19 cellular contexts compared by ENCODE assay signal in the genomic region with DNA sequence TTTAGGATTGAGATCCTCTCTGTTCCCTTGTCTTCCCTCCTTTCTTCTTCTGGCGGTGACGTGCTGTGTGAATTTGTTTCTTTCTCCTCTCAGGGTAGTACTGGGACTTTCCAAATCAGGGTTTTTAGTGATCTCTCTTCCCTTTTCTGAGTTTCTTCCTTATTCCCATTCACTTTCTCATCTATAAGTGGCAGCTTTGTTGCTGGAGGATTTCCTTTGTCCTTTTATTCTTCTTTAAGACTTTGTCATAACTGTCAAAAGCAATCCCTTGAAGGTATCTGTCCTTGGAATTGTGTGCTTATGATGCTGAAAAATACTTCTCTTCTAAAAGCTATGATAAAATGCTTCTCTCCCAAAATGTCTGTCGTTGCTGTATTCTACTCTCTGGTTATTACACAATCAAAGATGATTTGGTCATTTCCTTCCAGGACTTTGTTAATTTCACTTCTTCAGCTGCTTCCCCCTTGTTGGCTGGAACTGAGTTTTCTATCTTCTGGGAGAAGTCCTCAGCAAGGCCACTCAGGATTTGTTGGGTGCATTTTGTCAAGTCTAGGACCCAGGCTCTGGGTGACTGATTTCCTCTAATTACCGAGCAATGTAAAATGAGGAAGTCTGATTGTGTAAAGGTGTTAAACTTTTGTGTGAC. TPM values are rescaled to one million over a fixed set of nuclear protein-coding genes. Genes with fewer than 3 reads are reported as not detected.
DNase-seq lines count a peak whose midpoint lies in the region; ATAC-seq lines count a peak whose summit lies in the region.
"Had no signal": no experiment of that assay in that cellular context is flagged by ENCODE, and none has a peak within 500 bp of the region (broad histone marks: within the 10 kb centered on the region; RNA-seq: fewer than 3 reads in every experiment).

No MANE protein-coding gene starts in this region.

- no peaks in the 10 kb centered on the region for H3K36me3 Mint-ChIP-seq in activated naive CD8-positive, alpha-beta T cell treated with anti-CD3 and anti-CD28 coated beads for 36 hours
- no peaks in the 10 kb centered on the region for H3K36me3 Mint-ChIP-seq in naive B cell
- no peaks in the 10 kb centered on the region for H3K36me3 Mint-ChIP-seq in CD8-positive, alpha-beta memory T cell
- H3K36me3 Mint-ChIP-seq: activated naive CD4-positive, alpha-beta T cell treated with anti-CD3 and anti-CD28 coated beads, Interleukin-2, amount 10 ng/mL, durations not matched to agents 7 days and 5 days had no signal

- H3K27ac ChIP-seq in CD8-positive, alpha-beta memory T cell (ENCODE audit: low read depth, low read length), result no peak overlapping the region
- H3K27ac ChIP-seq: brain microvascular endothelial cell had no signal

- H3K9me3 ChIP-seq in CD8-positive, alpha-beta memory T cell (ENCODE audit: low read length), result no peaks in the 10 kb centered on the region
- H3K9me3 ChIP-seq: BE2C had no signal

- no peak overlapping the region for H3K4me3 ChIP-seq in CD8-positive, alpha-beta memory T cell (ENCODE audit: low read length)
- H3K4me3 ChIP-seq: skin epidermis had no signal

- H3K27me3 Mint-ChIP-seq in activated naive CD8-positive, alpha-beta T cell treated with anti-CD3 and anti-CD28 coated beads for 36 hours, result peaks cover 38% of the 10 kb centered on the region
- H3K27me3 Mint-ChIP-seq in naive B cell, result no peaks in the 10 kb centered on the region
- peaks cover 17 to 34% of the 10 kb centered on the region in 2 donors for H3K27me3 Mint-ChIP-seq in CD8-positive, alpha-beta memory T cell

- H3K4me3 Mint-ChIP-seq in activated naive CD8-positive, alpha-beta T cell treated with anti-CD3 and anti-CD28 coated beads for 36 hours, result no peak overlapping the region
- H3K4me3 Mint-ChIP-seq in naive B cell, result peak overlapping the region; percentile 4 to 85 (median 58)
- H3K4me3 Mint-ChIP-seq in CD8-positive, alpha-beta memory T cell, result no peak overlapping the region
- H3K4me3 Mint-ChIP-seq: activated naive CD4-positive, alpha-beta T cell treated with anti-CD3 and anti-CD28 coated beads, Interleukin-2, amount 10 ng/mL, durations not matched to agents 7 days and 5 days; WTC11 had no signal

- H3K36me3 ChIP-seq in CD8-positive, alpha-beta memory T cell (ENCODE audit: insufficient read depth, low read length), result no peaks in the 10 kb centered on the region
- H3K36me3 ChIP-seq: BE2C, brain microvascular endothelial cell had no signal

- no peaks in the 10 kb centered on the region for H3K9me3 Mint-ChIP-seq in activated naive CD8-positive, alpha-beta T cell treated with anti-CD3 and anti-CD28 coated beads for 36 hours
- H3K9me3 Mint-ChIP-seq in naive B cell, result no peaks in the 10 kb centered on the region
- no peaks in the 10 kb centered on the region for H3K9me3 Mint-ChIP-seq in CD8-positive, alpha-beta memory T cell
- H3K9me3 Mint-ChIP-seq: activated naive CD4-positive, alpha-beta T cell treated with anti-CD3 and anti-CD28 coated beads, Interleukin-2, amount 10 ng/mL, durations not matched to agents 7 days and 5 days had no signal

- POLR2A ChIA-PET in CD8-positive, alpha-beta memory T cell (lab: Charles Lee), result no interaction called here

- H3K27ac Mint-ChIP-seq in activated naive CD8-positive, alpha-beta T cell treated with anti-CD3 and anti-CD28 coated beads for 36 hours, result peak overlapping the region; percentile 7
- H3K27ac Mint-ChIP-seq in naive B cell, result peak overlapping the region; percentile 72 to 95 (median 82)
- H3K27ac Mint-ChIP-seq in CD8-positive, alpha-beta memory T cell, result no peak overlapping the region
- H3K27ac Mint-ChIP-seq: activated naive CD4-positive, alpha-beta T cell treated with anti-CD3 and anti-CD28 coated beads, Interleukin-2, amount 10 ng/mL, durations not matched to agents 7 days and 5 days; WTC11 had no signal

- no peaks in the 10 kb centered on the region for H3K4me1 ChIP-seq in CD8-positive, alpha-beta memory T cell (ENCODE audit: insufficient read depth, low read length)
- H3K4me1 ChIP-seq: BE2C had no signal

- ATAC-seq in naive B cell (ENCODE audit: low read depth in 2 of 2), result peak; percentile 78 to 84
- ATAC-seq in HG03095 (IDR thresholded peaks at IDR 0.05; ENCODE audit: unreplicated experiment), result no peak
- no peak for ATAC-seq in HG03342 (IDR thresholded peaks at IDR 0.05; ENCODE audit: unreplicated experiment)
- ATAC-seq: WTC11 had no signal

- peaks cover 5% of the 10 kb centered on the region for H3K4me1 Mint-ChIP-seq in activated naive CD8-positive, alpha-beta T cell treated with anti-CD3 and anti-CD28 coated beads for 36 hours
- H3K4me1 Mint-ChIP-seq in naive B cell, result peaks cover 46 to 69% (median 50%) of the 10 kb centered on the region in 3 donors
- no peaks in the 10 kb centered on the region for H3K4me1 Mint-ChIP-seq in CD8-positive, alpha-beta memory T cell
- H3K4me1 Mint-ChIP-seq: activated naive CD4-positive, alpha-beta T cell treated with anti-CD3 and anti-CD28 coated beads, Interleukin-2, amount 10 ng/mL, durations not matched to agents 7 days and 5 days had no signal

- peaks cover 3% of the 10 kb centered on the region for H3K27me3 ChIP-seq in CD8-positive, alpha-beta memory T cell (ENCODE audit: insufficient read depth, low read length, poor library complexity, severe bottlenecking)
- H3K27me3 ChIP-seq: BE2C, brain microvascular endothelial cell had no signal

- DNase-seq in GF-D8 (lab: John Stamatoyannopoulos, UW) (peak; percentile 61), KBM-7 (peak; percentile 48), naive B cell (peak; percentile 35), AG08396 (ENCODE audit: low spot score) (no peak)
- no peak for DNase-seq in activated naive CD8-positive, alpha-beta T cell treated with anti-CD3 and anti-CD28 coated beads for 36 hours
- no peak for DNase-seq in CD8-positive, alpha-beta memory T cell
- DNase-seq: activated naive CD4-positive, alpha-beta T cell treated with anti-CD3 and anti-CD28 coated beads, Interleukin-2, amount 10 ng/mL, durations not matched to agents 7 days and 5 days; BE2C; brain microvascular endothelial cell; DMS79 treated with DMSO at 0.1 percent for 48 hours; effector CD8-positive, alpha-beta T cell; NCI-H1105; NCI-H345 had no signal

- CTCF ChIA-PET in CD8-positive, alpha-beta memory T cell (lab: Charles Lee), result no interaction called here

- in situ Hi-C loops in KBM-7 (cut with MboI; ENCODE audit: low pct_unique_long_range_greater_than_20kb, low sequenced_read_pairs), result no loop called here

RNA-seq across cellular contexts. Expression of a gene that starts 4.9 kb away (rescaled TPM):
- not detected for total RNA-seq in activated naive CD8-positive, alpha-beta T cell treated with anti-CD3 and anti-CD28 coated beads for 36 hours
- polyA plus RNA-seq in naive B cell (ENCODE audit: low read depth in 6 of 6), result under 1 TPM in 2 of 6 donors, not detected in 4; 0.35 to 0.37 TPM
- total RNA-seq in CD8-positive, alpha-beta memory T cell, result not detected
- not detected for polyA plus RNA-seq in CD8-positive, alpha-beta memory T cell
- total RNA-seq: osteocyte, WTC11 had no signal

RNA-seq across cellular contexts. Expression of a gene that starts 57.2 kb away (rescaled TPM):
- under 1 TPM; 0.16 to 0.20 TPM for total RNA-seq in activated naive CD8-positive, alpha-beta T cell treated with anti-CD3 and anti-CD28 coated beads for 36 hours
- not detected for polyA plus RNA-seq in naive B cell (ENCODE audit: low read depth in 6 of 6)
- total RNA-seq in CD8-positive, alpha-beta memory T cell, result 1 to 10 TPM; 2.2 to 3.1 TPM
- not detected for polyA plus RNA-seq in CD8-positive, alpha-beta memory T cell
- total RNA-seq: osteocyte, subcutaneous adipose tissue had no signal

Comparison
In these comparisons a context has a peak if more than half of its experiments do, and no peak if none do; other contexts are left out.
1. DNase-seq: peak in GF-D8 (single experiment), KBM-7 (single experiment) and naive B cell (single experiment); none in activated naive CD8-positive, alpha-beta T cell treated with anti-CD3 and anti-CD28 coated beads for 36 hours (single experiment), AG08396 (single experiment) and CD8-positive, alpha-beta memory T cell (0 of 5).
2. H3K27ac Mint-ChIP-seq: peak in activated naive CD8-positive, alpha-beta T cell treated with anti-CD3 and anti-CD28 coated beads for 36 hours (single experiment) and naive B cell (6 of 6); none in CD8-positive, alpha-beta memory T cell (0 of 8).
3. H3K4me3 Mint-ChIP-seq: peak in naive B cell (8 of 8); none in activated naive CD8-positive, alpha-beta T cell treated with anti-CD3 and anti-CD28 coated beads for 36 hours (single experiment) and CD8-positive, alpha-beta memory T cell (0 of 7).
4. ATAC-seq: peak in naive B cell (2 of 2); none in HG03095 (single experiment) and HG03342 (single experiment).